17 cellular contexts compared by ENCODE assay signal in genomic region chr19:307793-308420, GRCh38. TPM values are rescaled to one million over a fixed set of nuclear protein-coding genes. Genes with fewer than 3 reads are reported as not detected.
"Had no signal": no experiment of that assay in that cellular context is flagged by ENCODE, and none has a peak within 500 bp of the region (broad histone marks: within the 10 kb centered on the region; RNA-seq: fewer than 3 reads in every experiment).

No MANE protein-coding gene starts in this region.

- H3K36me3 Mint-ChIP-seq: natural killer cell treated with Interleukin-12 subunit alpha and Interleukin-12 subunit beta and Interleukin-15 and Interleukin-18, amount 100 ng/mL, for 72 hours had no signal

- H3K4me1 Mint-ChIP-seq: activated B cell treated with CpG ODN at 0.5 μM for 24 hours; activated naive CD8-positive, alpha-beta T cell treated with anti-CD3 and anti-CD28 coated beads, Interleukin-2, amount 10 ng/mL, durations not matched to agents 7 days and 5 days had no signal

- H3K9me3 ChIP-seq: thyroid gland, vagina had no signal

- H3K27ac ChIP-seq: brain microvascular endothelial cell, thyroid gland, vagina had no signal

- H3K9me3 Mint-ChIP-seq: activated B cell treated with CpG ODN at 0.5 μM for 24 hours; activated CD8-positive, alpha-beta T cell treated with anti-CD3 and anti-CD28 coated beads for 36 hours; activated naive CD8-positive, alpha-beta T cell treated with anti-CD3 and anti-CD28 coated beads, Interleukin-2, amount 10 ng/mL, durations not matched to agents 7 days and 5 days; dendritic cell treated with granulocyte-macrophage colony-stimulating factor and Interleukin-4, amounts not matched to agents 40 ng/mL and 50 ng/mL, for 4 days; natural killer cell treated with Interleukin-12 subunit alpha and Interleukin-12 subunit beta and Interleukin-15 and Interleukin-18, amount 100 ng/mL, for 72 hours; stimulated activated naive B cell treated with anti-CD40 and anti-IgM and Interleukin-4, amounts not matched to agents 10 μg/mL and 1 μg/mL and 100 μg/mL, for 72 hours had no signal

- H3K27me3 Mint-ChIP-seq: activated B cell treated with CpG ODN at 0.5 μM for 24 hours; activated CD8-positive, alpha-beta T cell treated with anti-CD3 and anti-CD28 coated beads for 36 hours; activated naive CD8-positive, alpha-beta T cell treated with anti-CD3 and anti-CD28 coated beads, Interleukin-2, amount 10 ng/mL, durations not matched to agents 7 days and 5 days; dendritic cell treated with granulocyte-macrophage colony-stimulating factor and Interleukin-4, amounts not matched to agents 40 ng/mL and 50 ng/mL, for 4 days; natural killer cell treated with Interleukin-12 subunit alpha and Interleukin-12 subunit beta and Interleukin-15 and Interleukin-18, amount 100 ng/mL, for 72 hours; stimulated activated naive B cell treated with anti-CD40 and anti-IgM and Interleukin-4, amounts not matched to agents 10 μg/mL and 1 μg/mL and 100 μg/mL, for 72 hours had no signal

- H3K27ac Mint-ChIP-seq: activated B cell treated with CpG ODN at 0.5 μM for 24 hours; activated CD8-positive, alpha-beta T cell treated with anti-CD3 and anti-CD28 coated beads for 36 hours; activated naive CD8-positive, alpha-beta T cell treated with anti-CD3 and anti-CD28 coated beads, Interleukin-2, amount 10 ng/mL, durations not matched to agents 7 days and 5 days; dendritic cell treated with granulocyte-macrophage colony-stimulating factor and Interleukin-4, amounts not matched to agents 40 ng/mL and 50 ng/mL, for 4 days; natural killer cell treated with Interleukin-12 subunit alpha and Interleukin-12 subunit beta and Interleukin-15 and Interleukin-18, amount 100 ng/mL, for 72 hours; stimulated activated naive B cell treated with anti-CD40 and anti-IgM and Interleukin-4, amounts not matched to agents 10 μg/mL and 1 μg/mL and 100 μg/mL, for 72 hours had no signal

- H3K4me1 ChIP-seq: thyroid gland, vagina had no signal

- ATAC-seq: activated CD8-positive, alpha-beta T cell treated with anti-CD3 and anti-CD28 coated beads for 36 hours; stimulated activated naive B cell treated with anti-CD40 and anti-IgM and Interleukin-4, amounts not matched to agents 10 μg/mL and 1 μg/mL and 100 μg/mL, for 72 hours had no signal

- DNase-seq: activated B cell treated with CpG ODN at 0.5 μM for 24 hours; activated CD4-positive, alpha-beta T cell treated with anti-CD3 and anti-CD28 coated beads for 48 hours; activated CD8-positive, alpha-beta T cell treated with anti-CD3 and anti-CD28 coated beads for 36 hours; activated naive CD4-positive, alpha-beta T cell; activated naive CD8-positive, alpha-beta T cell treated with anti-CD3 and anti-CD28 coated beads, Interleukin-2, amount 10 ng/mL, durations not matched to agents 7 days and 5 days; activated T-cell treated with anti-CD3 and anti-CD28 coated beads, Interleukin-2, amount 50 U/mL, for 48 hours; brain microvascular endothelial cell; effector memory CD4-positive, alpha-beta T cell; mesendoderm; stimulated activated CD4-positive, alpha-beta T cell treated with anti-CD3 and anti-CD28 coated beads, Interleukin-2, amount 100 ng/mL, for 48 hours; stimulated activated naive B cell treated with anti-CD40 and anti-IgM and Interleukin-4, amounts not matched to agents 10 μg/mL and 1 μg/mL and 100 μg/mL, for 72 hours; SW 1271; thyroid gland had no signal

- H3K4me3 ChIP-seq: thyroid gland, vagina had no signal

- H3K4me3 Mint-ChIP-seq: activated B cell treated with CpG ODN at 0.5 μM for 24 hours; activated CD8-positive, alpha-beta T cell treated with anti-CD3 and anti-CD28 coated beads for 36 hours; activated naive CD8-positive, alpha-beta T cell treated with anti-CD3 and anti-CD28 coated beads, Interleukin-2, amount 10 ng/mL, durations not matched to agents 7 days and 5 days; dendritic cell treated with granulocyte-macrophage colony-stimulating factor and Interleukin-4, amounts not matched to agents 40 ng/mL and 50 ng/mL, for 4 days; natural killer cell treated with Interleukin-12 subunit alpha and Interleukin-12 subunit beta and Interleukin-15 and Interleukin-18, amount 100 ng/mL, for 72 hours; stimulated activated naive B cell treated with anti-CD40 and anti-IgM and Interleukin-4, amounts not matched to agents 10 μg/mL and 1 μg/mL and 100 μg/mL, for 72 hours had no signal

- H3K27me3 ChIP-seq: brain microvascular endothelial cell, thyroid gland, vagina had no signal

RNA-seq across cellular contexts. Expression of gene PLPP2, which starts 16.7 kb away (rescaled TPM):
- total RNA-seq: activated naive CD8-positive, alpha-beta T cell treated with anti-CD3 and anti-CD28 coated beads, Interleukin-2, amount 10 ng/mL, durations not matched to agents 7 days and 5 days; T-helper 2 cell treated with Interferon-gamma antibody and Interleukin-4, amounts not matched to agents 100 ng/mL and 5 ng/mL, for 36 hours had no signal
